Comparison of ENCODE assay signal across 8 cellular contexts in genomic region chr5:159209438-159210305, GRCh38. TPM values are rescaled to one million over a fixed set of nuclear protein-coding genes. Genes with fewer than 3 reads are reported as not detected.
DNase-seq lines count a peak whose midpoint lies in the region; ATAC-seq and TF ChIP-seq lines count a peak whose summit lies in the region.

A gene with protein sequence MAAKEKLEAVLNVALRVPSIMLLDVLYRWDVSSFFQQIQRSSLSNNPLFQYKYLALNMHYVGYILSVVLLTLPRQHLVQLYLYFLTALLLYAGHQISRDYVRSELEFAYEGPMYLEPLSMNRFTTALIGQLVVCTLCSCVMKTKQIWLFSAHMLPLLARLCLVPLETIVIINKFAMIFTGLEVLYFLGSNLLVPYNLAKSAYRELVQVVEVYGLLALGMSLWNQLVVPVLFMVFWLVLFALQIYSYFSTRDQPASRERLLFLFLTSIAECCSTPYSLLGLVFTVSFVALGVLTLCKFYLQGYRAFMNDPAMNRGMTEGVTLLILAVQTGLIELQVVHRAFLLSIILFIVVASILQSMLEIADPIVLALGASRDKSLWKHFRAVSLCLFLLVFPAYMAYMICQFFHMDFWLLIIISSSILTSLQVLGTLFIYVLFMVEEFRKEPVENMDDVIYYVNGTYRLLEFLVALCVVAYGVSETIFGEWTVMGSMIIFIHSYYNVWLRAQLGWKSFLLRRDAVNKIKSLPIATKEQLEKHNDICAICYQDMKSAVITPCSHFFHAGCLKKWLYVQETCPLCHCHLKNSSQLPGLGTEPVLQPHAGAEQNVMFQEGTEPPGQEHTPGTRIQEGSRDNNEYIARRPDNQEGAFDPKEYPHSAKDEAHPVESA (minus strand): TSS chr5:159209553. CDS start chr5:159203617, 5,936 bp downstream.

- H3K27me3 Mint-ChIP-seq in activated CD4-positive, alpha-beta T cell treated with anti-CD3 and anti-CD28 coated beads for 36 hours: no peaks in the 10 kb centered on the region

- POLR2A ChIA-PET in activated CD4-positive, alpha-beta T cell treated with anti-CD3 and anti-CD28 coated beads for 36 hours (lab: Charles Lee): no interaction called here

- peak within 1 kb of the TSS; percentile 100 for H3K4me3 Mint-ChIP-seq in activated CD4-positive, alpha-beta T cell treated with anti-CD3 and anti-CD28 coated beads for 36 hours

- peak within 1 kb of the TSS; percentile 82 for H3K27ac ChIP-seq in cingulate gyrus (ENCODE audit: low read depth, low read length)

- peak within 1 kb of the TSS; percentile 100 for H3K27ac Mint-ChIP-seq in activated CD4-positive, alpha-beta T cell treated with anti-CD3 and anti-CD28 coated beads for 36 hours

- peaks cover 38% of the 10 kb centered on the region for H3K4me1 Mint-ChIP-seq in activated CD4-positive, alpha-beta T cell treated with anti-CD3 and anti-CD28 coated beads for 36 hours

- TF ChIP-seq CTCF in AG09319 (IDR thresholded peaks at IDR 0.05; ENCODE audit: low read depth, low read length): no peak

- H3K36me3 Mint-ChIP-seq in activated CD4-positive, alpha-beta T cell treated with anti-CD3 and anti-CD28 coated beads for 36 hours (ENCODE audit: low read depth): peaks cover 33% of the 10 kb centered on the region

- intact Hi-C loops in activated CD4-positive, alpha-beta T cell treated with anti-CD3 and anti-CD28 coated beads for 36 hours (cut with DNase I, micrococcal nuclease): loop anchor here (1.0 to 10.0 kb wide), 11 partner anchors 30 to 1937 kb away; partner anchors contain the start of genes TTC1 (in 2 of the 2), PWWP2A (in 1 of the 2), SLU7 (in 1 of the 2) and UBLCP1 (in 1 of the 2)

- peak; percentile 72 for ATAC-seq in GM19023 (IDR thresholded peaks at IDR 0.05; ENCODE audit: unreplicated experiment)
- ATAC-seq in HG03196 (IDR thresholded peaks at IDR 0.05; ENCODE audit: unreplicated experiment): peak; percentile 66
- ATAC-seq in activated CD4-positive, alpha-beta T cell treated with anti-CD3 and anti-CD28 coated beads for 36 hours: peak; percentile 65

- DNase-seq in AG09319 (ENCODE audit: extremely low read depth, low read depth) (peak; percentile 59), NCI-H460 (ENCODE audit: extremely low read depth, low read depth) (peak; percentile 83), left kidney (ENCODE audit: low read depth, low spot score) (peak; percentile 96)
- DNase-seq in activated CD4-positive, alpha-beta T cell treated with anti-CD3 and anti-CD28 coated beads for 36 hours: peak; percentile 96
- DNase-seq in stimulated activated CD4-positive, alpha-beta T cell treated with anti-CD3 and anti-CD28 coated beads, Interleukin-2, amount 100 ng/mL, for 24 hours: peak; percentile 92 to 95

- CTCF ChIA-PET in activated CD4-positive, alpha-beta T cell treated with anti-CD3 and anti-CD28 coated beads for 36 hours (lab: Charles Lee): no interaction called here

- H3K9me3 Mint-ChIP-seq in activated CD4-positive, alpha-beta T cell treated with anti-CD3 and anti-CD28 coated beads for 36 hours (ENCODE audit: low read depth): no peaks in the 10 kb centered on the region

RNA-seq across cellular contexts. Expression of the gene that starts here (rescaled TPM):
- total RNA-seq in NCI-H460 (2014; rRNA removed; shearing (Covaris generic)): 39.9 and 40.7 TPM in 2 replicates
- polyA plus RNA-seq in NCI-H460 (2014; cell fraction: nucleus; rRNA removed): 31.3 and 33.7 TPM in 2 replicates
- total RNA-seq in activated CD4-positive, alpha-beta T cell treated with anti-CD3 and anti-CD28 coated beads for 36 hours: 10 to 100 TPM; 81.9 to 87.5 TPM

Comparison
In these comparisons a context has a peak if more than half of its experiments do, and no peak if none do; other contexts are left out.
1. Peak in every context shown above with its lines: DNase-seq, ATAC-seq and H3K27ac ChIP-seq.